1 cellular context compared by ENCODE assay signal in genomic region chr1:70486676-70487470, GRCh38.
A peak's percentile ranks its signal among the peaks of the same experiment; 100 is the strongest.
TF ChIP-seq lines count a peak whose summit lies in the region.

No MANE protein-coding gene starts in this region.

TF ChIP-seq in SK-N-SH, 30 proteins besides CTCF, POLR2A, EP300 and RAD21 (continued from another document):
- TF ChIP-seq, protein P1, sequence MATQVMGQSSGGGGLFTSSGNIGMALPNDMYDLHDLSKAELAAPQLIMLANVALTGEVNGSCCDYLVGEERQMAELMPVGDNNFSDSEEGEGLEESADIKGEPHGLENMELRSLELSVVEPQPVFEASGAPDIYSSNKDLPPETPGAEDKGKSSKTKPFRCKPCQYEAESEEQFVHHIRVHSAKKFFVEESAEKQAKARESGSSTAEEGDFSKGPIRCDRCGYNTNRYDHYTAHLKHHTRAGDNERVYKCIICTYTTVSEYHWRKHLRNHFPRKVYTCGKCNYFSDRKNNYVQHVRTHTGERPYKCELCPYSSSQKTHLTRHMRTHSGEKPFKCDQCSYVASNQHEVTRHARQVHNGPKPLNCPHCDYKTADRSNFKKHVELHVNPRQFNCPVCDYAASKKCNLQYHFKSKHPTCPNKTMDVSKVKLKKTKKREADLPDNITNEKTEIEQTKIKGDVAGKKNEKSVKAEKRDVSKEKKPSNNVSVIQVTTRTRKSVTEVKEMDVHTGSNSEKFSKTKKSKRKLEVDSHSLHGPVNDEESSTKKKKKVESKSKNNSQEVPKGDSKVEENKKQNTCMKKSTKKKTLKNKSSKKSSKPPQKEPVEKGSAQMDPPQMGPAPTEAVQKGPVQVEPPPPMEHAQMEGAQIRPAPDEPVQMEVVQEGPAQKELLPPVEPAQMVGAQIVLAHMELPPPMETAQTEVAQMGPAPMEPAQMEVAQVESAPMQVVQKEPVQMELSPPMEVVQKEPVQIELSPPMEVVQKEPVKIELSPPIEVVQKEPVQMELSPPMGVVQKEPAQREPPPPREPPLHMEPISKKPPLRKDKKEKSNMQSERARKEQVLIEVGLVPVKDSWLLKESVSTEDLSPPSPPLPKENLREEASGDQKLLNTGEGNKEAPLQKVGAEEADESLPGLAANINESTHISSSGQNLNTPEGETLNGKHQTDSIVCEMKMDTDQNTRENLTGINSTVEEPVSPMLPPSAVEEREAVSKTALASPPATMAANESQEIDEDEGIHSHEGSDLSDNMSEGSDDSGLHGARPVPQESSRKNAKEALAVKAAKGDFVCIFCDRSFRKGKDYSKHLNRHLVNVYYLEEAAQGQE (IDR thresholded peaks at IDR 0.05; ENCODE audit: low read depth, low read length): peak; percentile 85
- TF ChIP-seq GABPA (IDR thresholded peaks at IDR 0.05; ENCODE audit: low read depth) (no peak), RFX5 (IDR thresholded peaks at IDR 0.05; ENCODE audit: low read length) (no peak), NFIC (IDR thresholded peaks at IDR 0.05; ENCODE audit: borderline replicate concordance) (peak; percentile 77), IRF3 (IDR thresholded peaks at IDR 0.05; ENCODE audit: low read depth, low read length) (no peak), MXI1 (IDR thresholded peaks at IDR 0.05; ENCODE audit: low read depth, low read length) (no peak), GATA2 (CRISPR knock-in tag; IDR thresholded peaks at IDR 0.05) (no peak), USF2 (IDR thresholded peaks at IDR 0.05; ENCODE audit: borderline replicate concordance, low read depth, low read length) (no peak), MEF2A (IDR thresholded peaks at IDR 0.05; ENCODE audit: borderline replicate concordance, low read depth) (no peak; the same call in 1 of the 2 replicates), EZH2phosphoT487 (IDR thresholded peaks at IDR 0.05; ENCODE audit: borderline replicate concordance, low read depth) (no peak), FOXJ3 (CRISPR knock-in tag; IDR thresholded peaks at IDR 0.05) (no peak), YY1 (IDR thresholded peaks at IDR 0.05; ENCODE audit: low read depth) (no peak), FOXM1 (IDR thresholded peaks at IDR 0.05; ENCODE audit: low read depth) (no peak), TEAD4 (IDR thresholded peaks at IDR 0.05; ENCODE audit: borderline replicate concordance, insufficient read depth) (peak; percentile 56; the same call in 1 of the 2 replicates), FOSL2 (IDR thresholded peaks at IDR 0.05; ENCODE audit: borderline replicate concordance, low read depth) (peak; percentile 80; the same call in 1 of the 2 replicates), POLR2AphosphoS5 (IDR thresholded peaks at IDR 0.05; ENCODE audit: low read depth, low read length) (peak; percentile 32; the same call in 1 of the 2 replicates), RXRA (IDR thresholded peaks at IDR 0.05; ENCODE audit: borderline replicate concordance, low read depth) (0 out of 2 replicates have a peak, but pooled peaks have one; percentile 10), TCF12 (IDR thresholded peaks at IDR 0.05) (peak; percentile 89)
- TF ChIP-seq, protein P2, sequence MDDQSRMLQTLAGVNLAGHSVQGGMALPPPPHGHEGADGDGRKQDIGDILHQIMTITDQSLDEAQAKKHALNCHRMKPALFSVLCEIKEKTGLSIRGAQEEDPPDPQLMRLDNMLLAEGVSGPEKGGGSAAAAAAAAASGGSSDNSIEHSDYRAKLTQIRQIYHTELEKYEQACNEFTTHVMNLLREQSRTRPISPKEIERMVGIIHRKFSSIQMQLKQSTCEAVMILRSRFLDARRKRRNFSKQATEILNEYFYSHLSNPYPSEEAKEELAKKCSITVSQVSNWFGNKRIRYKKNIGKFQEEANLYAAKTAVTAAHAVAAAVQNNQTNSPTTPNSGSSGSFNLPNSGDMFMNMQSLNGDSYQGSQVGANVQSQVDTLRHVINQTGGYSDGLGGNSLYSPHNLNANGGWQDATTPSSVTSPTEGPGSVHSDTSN (IDR thresholded peaks at IDR 0.05): peak; percentile 55; the same call in 1 of the 2 replicates
- TF ChIP-seq, protein P3, sequence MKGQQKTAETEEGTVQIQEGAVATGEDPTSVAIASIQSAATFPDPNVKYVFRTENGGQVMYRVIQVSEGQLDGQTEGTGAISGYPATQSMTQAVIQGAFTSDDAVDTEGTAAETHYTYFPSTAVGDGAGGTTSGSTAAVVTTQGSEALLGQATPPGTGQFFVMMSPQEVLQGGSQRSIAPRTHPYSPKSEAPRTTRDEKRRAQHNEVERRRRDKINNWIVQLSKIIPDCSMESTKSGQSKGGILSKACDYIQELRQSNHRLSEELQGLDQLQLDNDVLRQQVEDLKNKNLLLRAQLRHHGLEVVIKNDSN (IDR thresholded peaks at IDR 0.05; ENCODE audit: borderline replicate concordance, low read depth): no peak
- TF ChIP-seq, protein P4, sequence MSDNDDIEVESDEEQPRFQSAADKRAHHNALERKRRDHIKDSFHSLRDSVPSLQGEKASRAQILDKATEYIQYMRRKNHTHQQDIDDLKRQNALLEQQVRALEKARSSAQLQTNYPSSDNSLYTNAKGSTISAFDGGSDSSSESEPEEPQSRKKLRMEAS (IDR thresholded peaks at IDR 0.05; ENCODE audit: low read depth): no peak
- TF ChIP-seq, protein P5, sequence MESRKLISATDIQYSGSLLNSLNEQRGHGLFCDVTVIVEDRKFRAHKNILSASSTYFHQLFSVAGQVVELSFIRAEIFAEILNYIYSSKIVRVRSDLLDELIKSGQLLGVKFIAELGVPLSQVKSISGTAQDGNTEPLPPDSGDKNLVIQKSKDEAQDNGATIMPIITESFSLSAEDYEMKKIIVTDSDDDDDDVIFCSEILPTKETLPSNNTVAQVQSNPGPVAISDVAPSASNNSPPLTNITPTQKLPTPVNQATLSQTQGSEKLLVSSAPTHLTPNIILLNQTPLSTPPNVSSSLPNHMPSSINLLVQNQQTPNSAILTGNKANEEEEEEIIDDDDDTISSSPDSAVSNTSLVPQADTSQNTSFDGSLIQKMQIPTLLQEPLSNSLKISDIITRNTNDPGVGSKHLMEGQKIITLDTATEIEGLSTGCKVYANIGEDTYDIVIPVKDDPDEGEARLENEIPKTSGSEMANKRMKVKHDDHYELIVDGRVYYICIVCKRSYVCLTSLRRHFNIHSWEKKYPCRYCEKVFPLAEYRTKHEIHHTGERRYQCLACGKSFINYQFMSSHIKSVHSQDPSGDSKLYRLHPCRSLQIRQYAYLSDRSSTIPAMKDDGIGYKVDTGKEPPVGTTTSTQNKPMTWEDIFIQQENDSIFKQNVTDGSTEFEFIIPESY (IDR thresholded peaks at IDR 0.05; ENCODE audit: borderline replicate concordance, low read depth): no peak
